In the genomic region with DNA sequence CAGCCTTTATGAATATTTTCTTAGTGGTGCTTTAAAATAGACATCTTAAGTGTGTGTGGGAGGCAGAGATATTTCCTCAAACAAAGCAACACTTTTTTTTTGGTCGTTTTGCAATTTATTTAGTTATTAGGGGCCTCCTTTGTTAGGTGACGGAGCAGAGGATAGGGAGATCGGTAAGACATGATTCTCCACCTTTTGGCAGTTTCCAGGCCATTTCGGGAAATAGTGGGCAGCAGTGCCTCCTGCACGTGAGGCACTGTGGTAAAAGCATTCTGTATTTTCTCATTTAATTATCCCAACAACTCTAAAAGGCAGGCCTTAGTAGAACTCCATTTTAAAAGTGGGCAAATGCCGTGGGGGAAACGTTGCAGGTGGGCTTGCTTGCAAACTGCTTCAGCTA, we compare ENCODE assay signal across 13 cellular contexts. TPM values are rescaled to one million over a fixed set of nuclear protein-coding genes. Genes with fewer than 3 reads are reported as not detected.
DNase-seq lines count a peak whose midpoint lies in the region; ATAC-seq, FAIRE-seq and TF ChIP-seq lines count a peak whose summit lies in the region.
"Had no signal": no experiment of that assay in that cellular context is flagged by ENCODE, and none has a peak within 500 bp of the region (broad histone marks: within the 10 kb centered on the region; RNA-seq: fewer than 3 reads in every experiment).

No MANE protein-coding gene starts in this region.

- H4K20me1 ChIP-seq in PC-9 (ENCODE audit: insufficient read depth), result peaks cover 19% of the 10 kb centered on the region; the same call in 1 of the 2 replicates

- WGBS in pancreas, 2 donors, result 20 to 22% methylated on average over 7 of the region's 7 CpGs

- H3K4me3 ChIP-seq in GM06990 (replicated peaks; ENCODE audit: low read depth, low read length) (peak overlapping the region; percentile 90), PC-9 (peak overlapping the region; percentile 80), pancreas (peak overlapping the region; percentile 52 to 85 (median 66))

- no peak overlapping the region for H3K27ac Mint-ChIP-seq in endothelial cell (ENCODE audit: unreplicated experiment)

- TF ChIP-seq CTCF in GM06990 (IDR thresholded peaks at IDR 0.05; ENCODE audit: insufficient read depth, low read length, poor library complexity, severe bottlenecking) (no peak), PC-9 (conservative IDR thresholded peaks at IDR 0.05) (no peak), endothelial cell (IDR thresholded peaks at IDR 0.05; ENCODE audit: unreplicated experiment) (no peak), pancreas (IDR thresholded peaks at IDR 0.05) (no peak)

- no peak overlapping the region for H2AFZ ChIP-seq in PC-9

- peaks cover 68% of the 10 kb centered on the region for H3K79me2 ChIP-seq in PC-9 (ENCODE audit: low read depth)

- no peaks in the 10 kb centered on the region for H3K36me3 Mint-ChIP-seq in endothelial cell (ENCODE audit: low read depth, unreplicated experiment)

- H3K9me3 Mint-ChIP-seq in endothelial cell (ENCODE audit: unreplicated experiment), result no peaks in the 10 kb centered on the region

- H3K4me1 Mint-ChIP-seq in endothelial cell (ENCODE audit: unreplicated experiment), result peaks cover 12% of the 10 kb centered on the region

- CTCF ChIA-PET in PC-9 (lab: Charles Lee), result no interaction called here

- peak overlapping the region; percentile 99 for H3K27ac ChIP-seq in PC-9
- H3K27ac ChIP-seq in pancreas, result peak overlapping the region in 3 of 4 donors; percentile 98 to 100 (median 100)
- H3K27ac ChIP-seq: HL-60 had no signal

- FAIRE-seq in pancreas (lab: Jason Lieb, UNC), result no peak

- H3K4me3 Mint-ChIP-seq in endothelial cell (ENCODE audit: unreplicated experiment), result peak overlapping the region; percentile 85

- no peaks in the 10 kb centered on the region for H3K9me3 ChIP-seq in PC-9 (ENCODE audit: insufficient read depth, low read depth)
- H3K9me3 ChIP-seq in pancreas, result no peaks in the 10 kb centered on the region

- peaks cover 4% of the 10 kb centered on the region for H3K27me3 Mint-ChIP-seq in endothelial cell (ENCODE audit: unreplicated experiment)

- no peak for DNase-seq in GM06990 (ENCODE audit: extremely low read depth, insufficient read length)
- DNase-seq in PC-9, result no peak
- no peak for DNase-seq in endothelial cell (ENCODE audit: low spot score)
- no peak for DNase-seq in pancreas
- no peak for DNase-seq in hypothalamus (lab: John Stamatoyannopoulos, UW)
- no peak for DNase-seq in T1000 (lab: John Stamatoyannopoulos, UW)
- DNase-seq: activated CD4-positive, CD25-positive, alpha-beta regulatory T cell treated with anti-CD3 and anti-CD28 coated beads, Interleukin-2, amount 50 U/mL, for 72 hours; activated effector memory CD4-positive, alpha-beta T cell treated with anti-CD3 and anti-CD28 coated beads, Interleukin-2, amount 50 U/mL, for 16 hours; kidney glomerular epithelial cell; NCI-H1092 treated with DMSO at 0.1 percent for 48 hours had no signal

- peaks cover 28% of the 10 kb centered on the region for H3F3A ChIP-seq in PC-9 (ENCODE audit: insufficient read depth, low read depth)

- H3K9me2 ChIP-seq in PC-9 (ENCODE audit: insufficient read depth), result no peaks in the 10 kb centered on the region

- intact Hi-C loops in PC-9 (cut with micrococcal nuclease; ENCODE audit: unreplicated experiment), result no loop called here
- intact Hi-C loops in pancreas (cut with DNase I), result no loop called here

- H3K27me3 ChIP-seq in GM06990 (replicated peaks; ENCODE audit: control insufficient read depth, insufficient read depth, low read length) (no peaks in the 10 kb centered on the region), PC-9 (ENCODE audit: insufficient read depth, low read depth) (no peaks in the 10 kb centered on the region), pancreas (no peaks in the 10 kb centered on the region)

- H3K4me2 ChIP-seq in PC-9, result peak overlapping the region; percentile 83

- BruUV-seq in PC-9 (replicated peaks; lab: Mats Ljungman, UMichigan), result no TSS peak

- peaks cover 62% of the 10 kb centered on the region for H3K4me1 ChIP-seq in PC-9 (replicated peaks; ENCODE audit: insufficient read depth)
- peaks cover 15 to 30% (median 27%) of the 10 kb centered on the region in 3 donors for H3K4me1 ChIP-seq in pancreas

- ATAC-seq in pancreas (no peak), GM21825 (IDR thresholded peaks at IDR 0.05; ENCODE audit: unreplicated experiment) (no peak), HG02623 (IDR thresholded peaks at IDR 0.05; ENCODE audit: unreplicated experiment) (no peak)

- POLR2A ChIA-PET in PC-9 (lab: Charles Lee; ENCODE audit: unreplicated experiment), result no interaction called here

- no peaks in the 10 kb centered on the region for H3K36me3 ChIP-seq in GM06990 (ENCODE audit: control insufficient read depth, insufficient read depth, low read length)
- peaks cover 4% of the 10 kb centered on the region for H3K36me3 ChIP-seq in PC-9 (ENCODE audit: low read depth)
- no peaks in the 10 kb centered on the region for H3K36me3 ChIP-seq in pancreas

RNA-seq across cellular contexts. Expression of a gene that starts 1.9 kb away (rescaled TPM):
- total RNA-seq in PC-9 (2021) (66.5 and 77.4 TPM in 2 replicates), endothelial cell (ENCODE audit: unreplicated experiment) (26.4 TPM), pancreas (100 to 1,000 TPM in 1 of 6 donors, 10 to 100 TPM in 5; 38.5 to 107 (median 44.7) TPM)
- 10 to 100 TPM; 10.9 to 12.9 TPM for polyA plus RNA-seq in pancreas
